18 cellular contexts compared by ENCODE assay signal in genomic region chr14:44662250-44662891, GRCh38.
DNase-seq lines count a peak whose midpoint lies in the region; ATAC-seq and TF ChIP-seq lines count a peak whose summit lies in the region.
"Had no signal": no experiment of that assay in that cellular context is flagged by ENCODE, and none has a peak within 500 bp of the region (broad histone marks: within the 10 kb centered on the region; RNA-seq: fewer than 3 reads in every experiment).

No MANE protein-coding gene starts in this region.

- no peaks in the 10 kb centered on the region for H3K27me3 ChIP-seq in DND-41 (ENCODE audit: insufficient read depth, low read length, poor library complexity)
- H3K27me3 ChIP-seq in PC-9 (ENCODE audit: insufficient read depth, low read depth) = no peaks in the 10 kb centered on the region
- H3K27me3 ChIP-seq in right lobe of liver = no peaks in the 10 kb centered on the region

- H3K4me2 ChIP-seq in DND-41 (ENCODE audit: insufficient read depth, low read length) (peak overlapping the region; percentile 56; the same call in 1 of the 2 replicates), PC-9 (peak overlapping the region; percentile 35; the same call in 1 of the 2 replicates)

- no peaks in the 10 kb centered on the region for H3K9me3 Mint-ChIP-seq in activated CD8-positive, alpha-beta memory T cell treated with anti-CD3 and anti-CD28 coated beads, Interleukin-2, amount 10 ng/mL, durations not matched to agents 7 days and 5 days (ENCODE audit: low read depth)

- H3K27ac ChIP-seq in DND-41 (ENCODE audit: low read length) = no peak overlapping the region
- no peak overlapping the region for H3K27ac ChIP-seq in PC-9
- H3K27ac ChIP-seq in right lobe of liver = peak overlapping the region in 2 of 3 donors; percentile 0 to 4
- H3K27ac ChIP-seq: psoas muscle, WERI-Rb-1 had no signal

- no TSS peak for BruUV-seq in PC-9 (replicated peaks; lab: Mats Ljungman, UMichigan)

- H3K9me2 ChIP-seq in PC-9 (ENCODE audit: insufficient read depth) = no peaks in the 10 kb centered on the region

- peaks cover 4% of the 10 kb centered on the region for H3K36me3 Mint-ChIP-seq in activated CD8-positive, alpha-beta memory T cell treated with anti-CD3 and anti-CD28 coated beads, Interleukin-2, amount 10 ng/mL, durations not matched to agents 7 days and 5 days
- H3K36me3 Mint-ChIP-seq: naive B cell had no signal

- H3K27me3 Mint-ChIP-seq in activated CD8-positive, alpha-beta memory T cell treated with anti-CD3 and anti-CD28 coated beads, Interleukin-2, amount 10 ng/mL, durations not matched to agents 7 days and 5 days = no peaks in the 10 kb centered on the region
- H3K27me3 Mint-ChIP-seq: naive B cell had no signal

- peak overlapping the region; percentile 66 for H3K27ac Mint-ChIP-seq in activated CD8-positive, alpha-beta memory T cell treated with anti-CD3 and anti-CD28 coated beads, Interleukin-2, amount 10 ng/mL, durations not matched to agents 7 days and 5 days
- H3K27ac Mint-ChIP-seq: naive B cell had no signal

- H3K4me3 ChIP-seq in DND-41 (ENCODE audit: low read depth in 1 of 2, low read length in 2 of 2) (no peak overlapping the region), PC-9 (no peak overlapping the region), right lobe of liver (peak overlapping the region in 1 of 3 donors; percentile 9)
- H3K4me3 ChIP-seq: psoas muscle had no signal

- DNase-seq in activated CD8-positive, alpha-beta memory T cell treated with anti-CD3 and anti-CD28 coated beads, Interleukin-2, amount 10 ng/mL, durations not matched to agents 7 days and 5 days = no peak
- DNase-seq in activated CD8-positive, alpha-beta memory T cell treated with anti-CD3 and anti-CD28 coated beads, Interleukin-2, amount 50 U/mL, for 48 hours = no peak
- no peak for DNase-seq in DND-41
- no peak for DNase-seq in PC-9
- DNase-seq in right lobe of liver = no peak
- no peak for DNase-seq in NCI-H2227 treated with DMSO at 0.1 percent for 48 hours (lab: John Stamatoyannopoulos, UW)
- no peak for DNase-seq in stimulated activated naive CD4-positive, alpha-beta T cell (lab: John Stamatoyannopoulos, UW)
- DNase-seq: COR-L47; effector CD8-positive, alpha-beta T cell; GF-D8; left ventricle myocardium superior; naive B cell; NCI-H1105; NK-92 treated with Interleukin-12 subunit alpha and Interleukin-12 subunit beta, amount 100 ng/mL, for 24 hours; psoas muscle; WERI-Rb-1 had no signal

- TF ChIP-seq POLR2A in right lobe of liver (IDR thresholded peaks at IDR 0.05) = no peak

- intact Hi-C loops in PC-9 (cut with micrococcal nuclease; ENCODE audit: unreplicated experiment) = loop anchor here (5.0 kb wide), 1 partner anchor 140 kb away; no protein-coding TSS in a partner anchor
- intact Hi-C loops in right lobe of liver (cut with DNase I) = no loop called here

- ATAC-seq in activated CD8-positive, alpha-beta memory T cell treated with anti-CD3 and anti-CD28 coated beads, Interleukin-2, amount 10 ng/mL, durations not matched to agents 7 days and 5 days = no peak
- ATAC-seq in DND-41 (ENCODE audit: insufficient read depth, low read depth) = peak; percentile 54; the same call in 2 of the 3 replicates
- ATAC-seq in right lobe of liver = peak; percentile 65 to 67 (median 66)
- no peak for ATAC-seq in HG02973 (IDR thresholded peaks at IDR 0.05; ENCODE audit: unreplicated experiment)
- ATAC-seq: HCT116, left ventricle myocardium superior, psoas muscle had no signal

- no peaks in the 10 kb centered on the region for H3F3A ChIP-seq in PC-9 (ENCODE audit: insufficient read depth, low read depth)

- TF ChIP-seq CTCF in DND-41 (IDR thresholded peaks at IDR 0.05; ENCODE audit: borderline replicate concordance, extremely low read depth, low read length, poor library complexity, severe bottlenecking) = no peak
- no peak for TF ChIP-seq CTCF in PC-9 (conservative IDR thresholded peaks at IDR 0.05)
- TF ChIP-seq CTCF in right lobe of liver (IDR thresholded peaks at IDR 0.05) = no peak

- CTCF ChIA-PET in activated CD8-positive, alpha-beta memory T cell treated with anti-CD3 and anti-CD28 coated beads, Interleukin-2, amount 10 ng/mL, durations not matched to agents 7 days and 5 days (lab: Charles Lee) = no interaction called here
- CTCF ChIA-PET in PC-9 (lab: Charles Lee) = no interaction called here

- POLR2A ChIA-PET in PC-9 (lab: Charles Lee; ENCODE audit: unreplicated experiment) = no interaction called here

- H3K9me3 ChIP-seq in DND-41 (ENCODE audit: insufficient read depth, low read length, severe bottlenecking) (no peaks in the 10 kb centered on the region), PC-9 (ENCODE audit: insufficient read depth, low read depth) (no peaks in the 10 kb centered on the region), right lobe of liver (no peaks in the 10 kb centered on the region)
- H3K9me3 ChIP-seq: psoas muscle had no signal

- H3K4me1 Mint-ChIP-seq in activated CD8-positive, alpha-beta memory T cell treated with anti-CD3 and anti-CD28 coated beads, Interleukin-2, amount 10 ng/mL, durations not matched to agents 7 days and 5 days = peaks cover 13% of the 10 kb centered on the region

- H3K4me3 Mint-ChIP-seq in activated CD8-positive, alpha-beta memory T cell treated with anti-CD3 and anti-CD28 coated beads, Interleukin-2, amount 10 ng/mL, durations not matched to agents 7 days and 5 days = peak overlapping the region; percentile 24
- H3K4me3 Mint-ChIP-seq: naive B cell had no signal

- peaks cover 8% of the 10 kb centered on the region; the same call in 1 of the 2 replicates for H3K4me1 ChIP-seq in DND-41 (ENCODE audit: insufficient read depth, low read length)
- H3K4me1 ChIP-seq in PC-9 (replicated peaks; ENCODE audit: insufficient read depth) = no peaks in the 10 kb centered on the region
- H3K4me1 ChIP-seq in right lobe of liver = peaks cover 0 to 17% (median 6%) of the 10 kb centered on the region in 4 donors
- H3K4me1 ChIP-seq: psoas muscle had no signal

- no peaks in the 10 kb centered on the region for H3K36me3 ChIP-seq in DND-41 (ENCODE audit: insufficient read depth, low read length)
- H3K36me3 ChIP-seq in PC-9 (ENCODE audit: low read depth) = no peaks in the 10 kb centered on the region
- no peaks in the 10 kb centered on the region for H3K36me3 ChIP-seq in right lobe of liver
- H3K36me3 ChIP-seq: WERI-Rb-1 had no signal

- no peak overlapping the region for H3K9ac ChIP-seq in DND-41 (ENCODE audit: low read depth, low read length)

- peak overlapping the region; percentile 72 for H2AFZ ChIP-seq in DND-41 (ENCODE audit: low read depth, low read length)
- no peak overlapping the region; the same call in 1 of the 2 replicates for H2AFZ ChIP-seq in PC-9

- H4K20me1 ChIP-seq in DND-41 (ENCODE audit: insufficient read depth, low read length) = no peaks in the 10 kb centered on the region
- H4K20me1 ChIP-seq in PC-9 (ENCODE audit: insufficient read depth) = no peaks in the 10 kb centered on the region

- H3K79me2 ChIP-seq in DND-41 (ENCODE audit: insufficient read depth, low read length) (no peaks in the 10 kb centered on the region), PC-9 (ENCODE audit: low read depth) (no peaks in the 10 kb centered on the region)

Comparison
In these comparisons a context has a peak if more than half of its experiments do, and no peak if none do; other contexts are left out.
1. ATAC-seq: peak in DND-41 (single experiment) and right lobe of liver (4 of 4); none in activated CD8-positive, alpha-beta memory T cell treated with anti-CD3 and anti-CD28 coated beads, Interleukin-2, amount 10 ng/mL, durations not matched to agents 7 days and 5 days (single experiment) and HG02973 (single experiment).
2. H3K27ac ChIP-seq: peak in right lobe of liver (2 of 3); none in DND-41 (single experiment) and PC-9 (single experiment).